ENCODE assay signal across 21 cellular contexts in genomic region chr18:69240275-69240674, GRCh38.
"Had no signal": no experiment of that assay in that cellular context is flagged by ENCODE, and none has a peak within 500 bp of the region (broad histone marks: within the 10 kb centered on the region; RNA-seq: fewer than 3 reads in every experiment).

No MANE protein-coding gene starts in this region.

- H3K4me2 ChIP-seq: hepatocyte had no signal

- ATAC-seq: effector memory CD8-positive, alpha-beta T cell; foreskin keratinocyte; gastroesophageal sphincter; heart left ventricle; left lung; left ventricle myocardium superior; lower lobe of right lung; mucosa of descending colon had no signal

- DNase-seq: colonic mucosa; cortex of kidney; effector CD8-positive, alpha-beta T cell; effector memory CD8-positive, alpha-beta T cell; endodermal cell; foreskin keratinocyte; heart left ventricle; hypothalamus; immature natural killer cell; islet precursor cell; left cardiac atrium; left lung; left ventricle myocardium superior; lower lobe of right lung; mesenchymal stem cell; mucosa of descending colon; naive B cell had no signal

- H3K27ac ChIP-seq: colonic mucosa, esophagus muscularis mucosa, foreskin keratinocyte, gastroesophageal sphincter, heart left ventricle, hepatocyte, left lung, lower lobe of right lung had no signal

- H2AFZ ChIP-seq: hepatocyte had no signal

- H3K9me3 ChIP-seq: colonic mucosa, esophagus muscularis mucosa, gastroesophageal sphincter, heart left ventricle, left lung, lower lobe of right lung, mucosa of descending colon had no signal

- H3K36me3 ChIP-seq: colonic mucosa, esophagus muscularis mucosa, gastroesophageal sphincter, heart left ventricle, left lung, lower lobe of right lung had no signal

- H3K27me3 ChIP-seq: colonic mucosa, esophagus muscularis mucosa, foreskin keratinocyte, gastroesophageal sphincter, heart left ventricle, hepatocyte, left lung had no signal

- FAIRE-seq: endothelial cell of umbilical vein had no signal

- H3K4me3 ChIP-seq: colonic mucosa, esophagus muscularis mucosa, gastroesophageal sphincter, heart left ventricle, hepatocyte, left lung, lower lobe of right lung, mucosa of descending colon had no signal

- H3K4me1 ChIP-seq: colonic mucosa, esophagus muscularis mucosa, foreskin keratinocyte, gastroesophageal sphincter, left lung, lower lobe of right lung had no signal
